Comparison of ENCODE assay signal across 8 cellular contexts in genomic region chr14:102088012-102088792, GRCh38. TPM values are rescaled to one million over a fixed set of nuclear protein-coding genes. Genes with fewer than 3 reads are reported as not detected.
A peak's percentile ranks its signal among the peaks of the same experiment; 100 is the strongest.
DNase-seq lines count a peak whose midpoint lies in the region; ATAC-seq and TF ChIP-seq lines count a peak whose summit lies in the region.

No MANE protein-coding gene starts in this region.

- peak; percentile 18 for ATAC-seq in Right ventricle myocardium inferior

- H3K4me1 ChIP-seq in OCI-LY7 (ENCODE audit: insufficient read depth, low read length, poor library complexity, severe bottlenecking) (peaks cover 42% of the 10 kb centered on the region), urinary bladder (ENCODE audit: insufficient read depth) (peaks cover 2% of the 10 kb centered on the region)

- H3K4me1 Mint-ChIP-seq in activated naive CD4-positive, alpha-beta T cell treated with anti-CD3 and anti-CD28 coated beads for 36 hours (ENCODE audit: low read depth) = peaks cover 38% of the 10 kb centered on the region

- TSS peak; percentile 81 for BruUV-seq in OCI-LY7 (replicated peaks; lab: Mats Ljungman, UMichigan)

- H3K9me2 ChIP-seq in OCI-LY7 (ENCODE audit: insufficient read depth, low read length) = no peaks in the 10 kb centered on the region

- POLR2A ChIA-PET in OCI-LY7 (lab: Charles Lee) = interaction anchor here (0.6 to 1.2 kb wide), 9 partner anchors 8 to 318 kb away, joined by 3 to 9 read pairs (median 4); partner anchors contain the start of gene ZNF839

- H3K4me2 ChIP-seq in OCI-LY7 (ENCODE audit: low read length) = peak overlapping the region; percentile 98

- H3K27ac ChIP-seq in OCI-LY7 (ENCODE audit: low read depth, low read length, poor library complexity, severe bottlenecking) = peak overlapping the region; percentile 66
- no peak overlapping the region for H3K27ac ChIP-seq in urinary bladder (ENCODE audit: low read depth)

- H3K4me3 ChIP-seq in OCI-LY7 (ENCODE audit: low read depth, low read length, poor library complexity, severe bottlenecking) (peak overlapping the region; percentile 93), urinary bladder (ENCODE audit: low read depth, low read length) (peak overlapping the region; percentile 98)

- DNase-seq in GDM1 (lab: John Stamatoyannopoulos, UW) (peak; percentile 83), OCI-LY7 (ENCODE audit: low spot score) (peak; percentile 65), Right ventricle myocardium inferior (ENCODE audit: missing footprints) (peak; percentile 80), posterior cingulate gyrus (peak in 7 of 10 donors; percentile 14 to 91 (median 30)), 8988T (no peak), NCI-H2196 (lab: John Stamatoyannopoulos, UW; ENCODE audit: unreplicated experiment) (no peak)
- DNase-seq in activated naive CD4-positive, alpha-beta T cell treated with anti-CD3 and anti-CD28 coated beads for 36 hours = peak; percentile 68

- intact Hi-C loops in OCI-LY7 (cut with micrococcal nuclease; ENCODE audit: unreplicated experiment) = loop anchor here (1.0 to 2.0 kb wide), 3 partner anchors 51 to 228 kb away; partner anchors contain the start of genes DYNC1H1 and WDR20
- intact Hi-C loops in activated naive CD4-positive, alpha-beta T cell treated with anti-CD3 and anti-CD28 coated beads for 36 hours (cut with micrococcal nuclease) = loop anchor here (5.0 kb wide), 2 partner anchors 94 to 1244 kb away; partner anchors contain the start of gene EIF5
- intact Hi-C loops in Right ventricle myocardium inferior (cut with DNase I) = loop anchor here (5.0 kb wide), 1 partner anchor 41 kb away; no protein-coding TSS in a partner anchor
- intact Hi-C loops in posterior cingulate gyrus (cut with DNase I) = loop anchor here (10.0 kb wide), 1 partner anchor 227 kb away; the partner anchor contains the start of gene ZNF839

- H3K4me3 Mint-ChIP-seq in activated naive CD4-positive, alpha-beta T cell treated with anti-CD3 and anti-CD28 coated beads for 36 hours = peak overlapping the region; percentile 88

- H3K79me2 ChIP-seq in OCI-LY7 (ENCODE audit: insufficient read depth, low read depth, low read length) = peaks cover 36% of the 10 kb centered on the region

- H3K36me3 ChIP-seq in OCI-LY7 (ENCODE audit: insufficient read depth, low read length) = peaks cover 32% of the 10 kb centered on the region
- H3K36me3 ChIP-seq in urinary bladder (ENCODE audit: insufficient read depth) = peaks cover 7% of the 10 kb centered on the region

- no peaks in the 10 kb centered on the region for H3K9me3 Mint-ChIP-seq in activated naive CD4-positive, alpha-beta T cell treated with anti-CD3 and anti-CD28 coated beads for 36 hours

- H3K27me3 Mint-ChIP-seq in activated naive CD4-positive, alpha-beta T cell treated with anti-CD3 and anti-CD28 coated beads for 36 hours (ENCODE audit: low read depth) = no peaks in the 10 kb centered on the region

- peak overlapping the region; percentile 44 for H2AFZ ChIP-seq in OCI-LY7 (ENCODE audit: low read length)

- CTCF ChIA-PET in OCI-LY7 (lab: Charles Lee; ENCODE audit: unreplicated experiment) = no interaction called here
- CTCF ChIA-PET in activated naive CD4-positive, alpha-beta T cell treated with anti-CD3 and anti-CD28 coated beads for 36 hours (lab: Charles Lee) = interaction anchor here (0.6 to 1.7 kb wide), 7 partner anchors 8 to 362 kb away, joined by 3 to 4 read pairs (median 4); no protein-coding TSS in a partner anchor

- peaks cover 30% of the 10 kb centered on the region for H4K20me1 ChIP-seq in OCI-LY7 (ENCODE audit: insufficient read depth, low read length)

- H3K36me3 Mint-ChIP-seq in activated naive CD4-positive, alpha-beta T cell treated with anti-CD3 and anti-CD28 coated beads for 36 hours (ENCODE audit: low read depth) = peaks cover 33% of the 10 kb centered on the region

- no peak for TF ChIP-seq CTCF in OCI-LY7 (conservative IDR thresholded peaks at IDR 0.05; ENCODE audit: low read length)

- WGBS in urinary bladder = 40% methylated on average over 39 of the region's 39 CpGs

- no peaks in the 10 kb centered on the region for H3K9me3 ChIP-seq in OCI-LY7 (ENCODE audit: low read length)

- peak overlapping the region; percentile 94 for H3K27ac Mint-ChIP-seq in activated naive CD4-positive, alpha-beta T cell treated with anti-CD3 and anti-CD28 coated beads for 36 hours

RNA-seq across cellular contexts. Expression of gene HSP90AA1, which starts 1.4 kb away (rescaled TPM):
- 294 and 344 TPM in 2 replicates for total RNA-seq in OCI-LY7 (2014; rRNA removed; shearing (Covaris generic))
- total RNA-seq in OCI-LY7 (2022) = 610 and 704 TPM in 2 replicates
- 1,000 to 10,000 TPM; 1,286 to 1,366 TPM for total RNA-seq in activated naive CD4-positive, alpha-beta T cell treated with anti-CD3 and anti-CD28 coated beads for 36 hours
- 484 TPM for total RNA-seq in Right ventricle myocardium inferior
- total RNA-seq in urinary bladder = 242 TPM
- 287 TPM for polyA plus RNA-seq in urinary bladder

RNA-seq across cellular contexts. Expression of gene WDR20, which starts 51.5 kb away (rescaled TPM):
- 13.3 and 18.0 TPM in 2 replicates for total RNA-seq in OCI-LY7 (2014; rRNA removed; shearing (Covaris generic))
- total RNA-seq in OCI-LY7 (2022) (31.0 and 40.6 TPM in 2 replicates), Right ventricle myocardium inferior (20.5 TPM), urinary bladder (27.0 TPM)
- total RNA-seq in activated naive CD4-positive, alpha-beta T cell treated with anti-CD3 and anti-CD28 coated beads for 36 hours = 10 to 100 TPM; 20.5 to 21.4 TPM
- polyA plus RNA-seq in urinary bladder = 15.6 TPM

Comparison
In these comparisons a context has a peak if more than half of its experiments do, and no peak if none do; other contexts are left out.
1. DNase-seq: peak in GDM1 (single experiment), OCI-LY7 (single experiment), activated naive CD4-positive, alpha-beta T cell treated with anti-CD3 and anti-CD28 coated beads for 36 hours (single experiment), Right ventricle myocardium inferior (single experiment) and posterior cingulate gyrus (7 of 10); none in 8988T (single experiment) and NCI-H2196 (single experiment).